ENCODE assay signal across 9 cellular contexts in the genomic region with DNA sequence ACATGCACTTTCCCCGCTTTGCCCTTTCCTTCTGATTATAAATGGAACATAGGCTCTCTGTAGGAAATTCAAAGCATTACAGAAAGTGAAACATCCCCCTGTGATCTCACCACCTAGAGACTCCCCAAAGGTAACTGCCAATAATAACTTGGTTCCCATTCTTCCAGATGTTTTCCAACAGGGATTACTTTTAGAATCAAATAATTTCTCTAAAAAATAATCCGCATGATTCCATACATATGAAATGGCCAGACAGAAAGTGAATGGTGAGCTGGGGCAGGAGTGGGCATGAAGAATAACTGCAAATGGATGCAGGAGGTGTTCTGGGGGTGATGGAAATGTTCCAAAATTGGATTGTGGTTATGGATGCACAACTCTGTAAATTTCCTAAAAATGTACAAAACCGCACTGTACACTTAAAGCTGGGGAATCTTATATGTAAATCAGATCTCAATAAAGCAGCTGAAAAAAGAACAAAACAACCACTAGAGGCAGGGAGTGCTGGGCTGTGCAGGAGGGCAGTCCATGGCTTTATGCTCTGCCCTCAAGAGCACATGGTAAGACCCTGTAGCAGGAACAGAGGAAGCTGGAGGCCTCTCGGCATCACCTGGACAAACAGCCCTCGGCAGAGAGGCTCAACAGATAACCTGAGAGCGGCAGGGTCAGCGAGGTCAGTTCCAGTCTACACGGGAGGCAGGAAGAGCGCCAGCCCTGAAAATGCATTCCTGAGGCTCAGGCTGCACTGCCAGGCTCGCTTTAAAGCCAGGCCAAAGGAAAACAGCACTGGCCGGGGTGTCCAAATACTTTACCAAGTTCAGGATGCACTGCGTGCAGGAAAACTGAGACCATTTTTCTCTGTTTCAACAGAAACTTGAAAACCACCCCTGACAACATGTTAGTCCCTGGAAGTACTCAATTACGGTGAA. TPM values are rescaled to one million over a fixed set of nuclear protein-coding genes. Genes with fewer than 3 reads are reported as not detected.
DNase-seq lines count a peak whose midpoint lies in the region; ATAC-seq and TF ChIP-seq lines count a peak whose summit lies in the region.
"Had no signal": no experiment of that assay in that cellular context is flagged by ENCODE, and none has a peak within 500 bp of the region (broad histone marks: within the 10 kb centered on the region; RNA-seq: fewer than 3 reads in every experiment).

No MANE protein-coding gene starts in this region.

- TF ChIP-seq CTCF in kidney epithelial cell (IDR thresholded peaks at IDR 0.05; ENCODE audit: insufficient read depth, low read length, poor library complexity, severe bottlenecking) (peak; percentile 52), tibial artery (IDR thresholded peaks at IDR 0.05) (peak; percentile 8 to 18)

- DNase-seq in A172 (ENCODE audit: low spot score): peak; percentile 17
- DNase-seq in H7: peak; percentile 65
- DNase-seq in activated naive CD8-positive, alpha-beta T cell treated with anti-CD3 and anti-CD28 coated beads, Interleukin-2, amount 50 U/mL, for 24 hours: no peak
- DNase-seq in kidney epithelial cell (ENCODE audit: low read depth): no peak
- DNase-seq in tibial artery: no peak

- no peak overlapping the region for H3K4me3 ChIP-seq in H7 (ENCODE audit: insufficient read depth, low read depth, low read length)
- H3K4me3 ChIP-seq in kidney epithelial cell (ENCODE audit: low read depth, low read length): no peak overlapping the region
- H3K4me3 ChIP-seq in tibial artery: no peak overlapping the region

- H3K27me3 ChIP-seq in H7 (ENCODE audit: control insufficient read depth, insufficient read depth, low read length) (no peaks in the 10 kb centered on the region), kidney epithelial cell (ENCODE audit: control insufficient read depth, insufficient read depth, low read length) (no peaks in the 10 kb centered on the region), tibial artery (no peaks in the 10 kb centered on the region)

- H3K36me3 Mint-ChIP-seq in activated naive CD8-positive, alpha-beta T cell treated with anti-CD3 and anti-CD28 coated beads, Interleukin-2, amount 50 U/mL, for 24 hours (ENCODE audit: low read depth): peaks cover 26% of the 10 kb centered on the region

- H3K27me3 Mint-ChIP-seq in activated naive CD8-positive, alpha-beta T cell treated with anti-CD3 and anti-CD28 coated beads, Interleukin-2, amount 50 U/mL, for 24 hours: no peaks in the 10 kb centered on the region

- H3K27ac Mint-ChIP-seq in activated naive CD8-positive, alpha-beta T cell treated with anti-CD3 and anti-CD28 coated beads, Interleukin-2, amount 50 U/mL, for 24 hours: peak overlapping the region; percentile 88

- peaks cover 90% of the 10 kb centered on the region for H3K4me1 Mint-ChIP-seq in activated naive CD8-positive, alpha-beta T cell treated with anti-CD3 and anti-CD28 coated beads, Interleukin-2, amount 50 U/mL, for 24 hours

- H3K36me3 ChIP-seq in H7 (replicated peaks; ENCODE audit: control insufficient read depth, insufficient read depth, low read length) (no peaks in the 10 kb centered on the region; the same call in 1 of the 2 replicates), kidney epithelial cell (ENCODE audit: control insufficient read depth, insufficient read depth, low read length) (no peaks in the 10 kb centered on the region), tibial artery (no peaks in the 10 kb centered on the region)

- H3K9me3 ChIP-seq in tibial artery: no peaks in the 10 kb centered on the region

- H3K4me3 Mint-ChIP-seq in activated naive CD8-positive, alpha-beta T cell treated with anti-CD3 and anti-CD28 coated beads, Interleukin-2, amount 50 U/mL, for 24 hours: peak overlapping the region; percentile 33

- ATAC-seq in activated naive CD8-positive, alpha-beta T cell treated with anti-CD3 and anti-CD28 coated beads, Interleukin-2, amount 50 U/mL, for 24 hours: no peak
- ATAC-seq in GM18867 (IDR thresholded peaks at IDR 0.05; ENCODE audit: unreplicated experiment): no peak
- ATAC-seq in GM21423 (IDR thresholded peaks at IDR 0.05; ENCODE audit: unreplicated experiment): no peak
- no peak for ATAC-seq in HG03097 (IDR thresholded peaks at IDR 0.05; ENCODE audit: low FRiP score, unreplicated experiment)

- H3K9me3 Mint-ChIP-seq in activated naive CD8-positive, alpha-beta T cell treated with anti-CD3 and anti-CD28 coated beads, Interleukin-2, amount 50 U/mL, for 24 hours: no peaks in the 10 kb centered on the region

- intact Hi-C loops in tibial artery (cut with DNase I; ENCODE audit: low total_unique reads): loop anchor here (5.0 kb wide), 1 partner anchor 43 kb away; no protein-coding TSS in a partner anchor

- H3K4me1 ChIP-seq in tibial artery: peaks cover 3 to 99% (median 78%) of the 10 kb centered on the region in 4 donors

- H3K27ac ChIP-seq in tibial artery: peak overlapping the region; percentile 72 to 89
- H3K27ac ChIP-seq: epithelial cell of prostate had no signal

RNA-seq across cellular contexts. Expression of a gene that starts 39.7 kb away (rescaled TPM):
- 40.0 and 68.8 TPM in 2 replicates for total RNA-seq in A172 (2014; rRNA removed; shearing (Covaris generic))
- total RNA-seq in H7 (2014; rRNA removed; shearing (Covaris generic)): 201 and 214 TPM in 2 replicates
- 93.6 and 105 TPM in 2 replicates for total RNA-seq in kidney epithelial cell

Comparison
In these comparisons a context has a peak if more than half of its experiments do, and no peak if none do; other contexts are left out.
1. DNase-seq: peak in A172 (single experiment) and H7 (single experiment); none in activated naive CD8-positive, alpha-beta T cell treated with anti-CD3 and anti-CD28 coated beads, Interleukin-2, amount 50 U/mL, for 24 hours (single experiment), kidney epithelial cell (single experiment) and tibial artery (0 of 2).